Comparison of ENCODE assay signal across 1 cellular context in genomic region chr12:94179723-94180122, GRCh38.
TF ChIP-seq lines count a peak whose summit lies in the region.

No MANE protein-coding gene starts in this region.

TF ChIP-seq in K562, 482 proteins besides CTCF, POLR2A, EP300 and RAD21:
- TF ChIP-seq NRF1 (conservative IDR thresholded peaks at IDR 0.05 in 1 of 2, IDR thresholded peaks at IDR 0.05 in 1 of 2), result no peak
- TF ChIP-seq RBM25 (IDR thresholded peaks at IDR 0.05; ENCODE audit: low read depth, low read length, severe bottlenecking), result peak; percentile 80
